Comparison of ENCODE assay signal across 6 cellular contexts in genomic region chr5:21244982-21245381, GRCh38.
"Had no signal": no experiment of that assay in that cellular context is flagged by ENCODE, and none has a peak within 500 bp of the region (broad histone marks: within the 10 kb centered on the region; RNA-seq: fewer than 3 reads in every experiment).

No MANE protein-coding gene starts in this region.

- ATAC-seq: K562 had no signal

- DNase-seq: GM23248, H7, HCEC 1CT, IMR-90, KG1 had no signal

- H3K4me3 ChIP-seq: GM23248, K562 had no signal

- H2AFZ ChIP-seq: GM23248 had no signal

- H3K27ac ChIP-seq: GM23248 had no signal

- H3K9ac ChIP-seq: GM23248 had no signal
